ENCODE assay signal across 1 cellular context in the genomic region with DNA sequence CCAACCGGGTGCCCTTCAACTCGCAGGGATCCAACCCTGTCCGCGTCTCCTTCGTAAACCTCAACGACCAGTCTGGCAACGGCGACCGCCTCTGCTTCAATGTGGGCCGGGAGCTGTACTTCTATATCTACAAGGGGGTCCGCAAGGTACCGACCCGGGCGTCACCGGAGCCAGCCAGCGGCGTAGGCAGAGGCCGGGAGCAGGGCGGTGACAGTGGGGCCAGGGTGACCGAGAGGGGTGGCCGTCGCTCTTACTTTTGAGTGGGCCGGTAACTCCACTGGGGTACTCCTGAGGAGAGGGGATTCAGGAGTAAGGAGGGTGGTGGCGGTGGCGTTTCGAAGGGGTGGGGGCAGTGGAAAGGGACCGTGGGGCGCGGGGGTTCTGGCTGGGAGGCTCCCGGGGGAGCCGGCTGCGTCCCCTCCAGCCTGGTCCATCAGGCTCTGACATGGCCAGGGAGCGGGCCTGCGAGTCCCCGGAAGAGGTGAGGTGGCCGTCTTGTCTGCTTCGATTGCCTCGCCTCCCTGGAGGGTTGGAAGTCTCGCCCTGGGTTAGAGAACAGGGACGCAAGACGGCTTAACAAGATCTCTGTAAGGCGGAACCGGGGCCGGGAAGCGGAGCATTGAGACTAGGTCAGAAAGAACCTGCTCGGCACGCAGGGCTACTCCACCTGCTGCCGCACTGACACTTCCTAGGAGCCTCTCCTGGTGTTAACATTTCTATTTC.
TF ChIP-seq lines count a peak whose summit lies in the region.

No MANE protein-coding gene starts in this region.

TF ChIP-seq in HepG2, 621 proteins besides CTCF, POLR2A, EP300 and RAD21 (continued from another document):
- TF ChIP-seq, protein P1, sequence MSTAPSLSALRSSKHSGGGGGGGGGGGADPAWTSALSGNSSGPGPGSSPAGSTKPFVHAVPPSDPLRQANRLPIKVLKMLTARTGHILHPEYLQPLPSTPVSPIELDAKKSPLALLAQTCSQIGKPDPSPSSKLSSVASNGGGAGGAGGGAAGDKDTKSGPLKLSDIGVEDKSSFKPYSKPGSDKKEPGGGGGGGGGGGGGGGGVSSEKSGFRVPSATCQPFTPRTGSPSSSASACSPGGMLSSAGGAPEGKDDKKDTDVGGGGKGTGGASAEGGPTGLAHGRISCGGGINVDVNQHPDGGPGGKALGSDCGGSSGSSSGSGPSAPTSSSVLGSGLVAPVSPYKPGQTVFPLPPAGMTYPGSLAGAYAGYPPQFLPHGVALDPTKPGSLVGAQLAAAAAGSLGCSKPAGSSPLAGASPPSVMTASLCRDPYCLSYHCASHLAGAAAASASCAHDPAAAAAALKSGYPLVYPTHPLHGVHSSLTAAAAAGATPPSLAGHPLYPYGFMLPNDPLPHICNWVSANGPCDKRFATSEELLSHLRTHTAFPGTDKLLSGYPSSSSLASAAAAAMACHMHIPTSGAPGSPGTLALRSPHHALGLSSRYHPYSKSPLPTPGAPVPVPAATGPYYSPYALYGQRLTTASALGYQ (CRISPR knock-in tag; IDR thresholded peaks at IDR 0.05): no peak
- TF ChIP-seq RFXANK (CRISPR knock-in tag; IDR thresholded peaks at IDR 0.05): no peak
- no peak for TF ChIP-seq NFRKB (IDR thresholded peaks at IDR 0.05)
- TF ChIP-seq HCFC1 (IDR thresholded peaks at IDR 0.05; ENCODE audit: low read depth, low read length): no peak
- TF ChIP-seq ZNF33B (CRISPR knock-in tag; IDR thresholded peaks at IDR 0.05): no peak
- no peak for TF ChIP-seq PPARG (CRISPR knock-in tag; conservative IDR thresholded peaks at IDR 0.05)
- no peak for TF ChIP-seq U2AF1 (optimal IDR thresholded peaks at IDR 0.05; ENCODE audit: low read depth, low read length)
- peak; percentile 59; the same call in 1 of the 2 replicates for TF ChIP-seq ZNF563 (CRISPR knock-in tag; IDR thresholded peaks at IDR 0.05)
- TF ChIP-seq, protein P2, sequence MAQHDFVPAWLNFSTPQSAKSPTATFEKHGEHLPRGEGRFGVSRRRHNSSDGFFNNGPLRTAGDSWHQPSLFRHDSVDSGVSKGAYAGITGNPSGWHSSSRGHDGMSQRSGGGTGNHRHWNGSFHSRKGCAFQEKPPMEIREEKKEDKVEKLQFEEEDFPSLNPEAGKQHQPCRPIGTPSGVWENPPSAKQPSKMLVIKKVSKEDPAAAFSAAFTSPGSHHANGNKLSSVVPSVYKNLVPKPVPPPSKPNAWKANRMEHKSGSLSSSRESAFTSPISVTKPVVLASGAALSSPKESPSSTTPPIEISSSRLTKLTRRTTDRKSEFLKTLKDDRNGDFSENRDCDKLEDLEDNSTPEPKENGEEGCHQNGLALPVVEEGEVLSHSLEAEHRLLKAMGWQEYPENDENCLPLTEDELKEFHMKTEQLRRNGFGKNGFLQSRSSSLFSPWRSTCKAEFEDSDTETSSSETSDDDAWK (CRISPR knock-in tag; IDR thresholded peaks at IDR 0.05): no peak
- TF ChIP-seq CENPX (CRISPR knock-in tag; IDR thresholded peaks at IDR 0.05): no peak
- TF ChIP-seq, protein P3, sequence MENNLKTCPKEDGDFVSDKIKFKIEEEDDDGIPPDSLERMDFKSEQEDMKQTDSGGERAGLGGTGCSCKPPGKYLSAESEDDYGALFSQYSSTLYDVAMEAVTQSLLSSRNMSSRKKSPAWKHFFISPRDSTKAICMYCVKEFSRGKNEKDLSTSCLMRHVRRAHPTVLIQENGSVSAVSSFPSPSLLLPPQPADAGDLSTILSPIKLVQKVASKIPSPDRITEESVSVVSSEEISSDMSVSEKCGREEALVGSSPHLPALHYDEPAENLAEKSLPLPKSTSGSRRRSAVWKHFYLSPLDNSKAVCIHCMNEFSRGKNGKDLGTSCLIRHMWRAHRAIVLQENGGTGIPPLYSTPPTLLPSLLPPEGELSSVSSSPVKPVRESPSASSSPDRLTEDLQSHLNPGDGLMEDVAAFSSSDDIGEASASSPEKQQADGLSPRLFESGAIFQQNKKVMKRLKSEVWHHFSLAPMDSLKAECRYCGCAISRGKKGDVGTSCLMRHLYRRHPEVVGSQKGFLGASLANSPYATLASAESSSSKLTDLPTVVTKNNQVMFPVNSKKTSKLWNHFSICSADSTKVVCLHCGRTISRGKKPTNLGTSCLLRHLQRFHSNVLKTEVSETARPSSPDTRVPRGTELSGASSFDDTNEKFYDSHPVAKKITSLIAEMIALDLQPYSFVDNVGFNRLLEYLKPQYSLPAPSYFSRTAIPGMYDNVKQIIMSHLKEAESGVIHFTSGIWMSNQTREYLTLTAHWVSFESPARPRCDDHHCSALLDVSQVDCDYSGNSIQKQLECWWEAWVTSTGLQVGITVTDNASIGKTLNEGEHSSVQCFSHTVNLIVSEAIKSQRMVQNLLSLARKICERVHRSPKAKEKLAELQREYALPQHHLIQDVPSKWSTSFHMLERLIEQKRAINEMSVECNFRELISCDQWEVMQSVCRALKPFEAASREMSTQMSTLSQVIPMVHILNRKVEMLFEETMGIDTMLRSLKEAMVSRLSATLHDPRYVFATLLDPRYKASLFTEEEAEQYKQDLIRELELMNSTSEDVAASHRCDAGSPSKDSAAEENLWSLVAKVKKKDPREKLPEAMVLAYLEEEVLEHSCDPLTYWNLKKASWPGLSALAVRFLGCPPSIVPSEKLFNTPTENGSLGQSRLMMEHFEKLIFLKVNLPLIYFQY (CRISPR knock-in tag; IDR thresholded peaks at IDR 0.05; ENCODE audit: borderline replicate concordance): no peak; the same call in 1 of the 2 replicates
- TF ChIP-seq, protein P4, sequence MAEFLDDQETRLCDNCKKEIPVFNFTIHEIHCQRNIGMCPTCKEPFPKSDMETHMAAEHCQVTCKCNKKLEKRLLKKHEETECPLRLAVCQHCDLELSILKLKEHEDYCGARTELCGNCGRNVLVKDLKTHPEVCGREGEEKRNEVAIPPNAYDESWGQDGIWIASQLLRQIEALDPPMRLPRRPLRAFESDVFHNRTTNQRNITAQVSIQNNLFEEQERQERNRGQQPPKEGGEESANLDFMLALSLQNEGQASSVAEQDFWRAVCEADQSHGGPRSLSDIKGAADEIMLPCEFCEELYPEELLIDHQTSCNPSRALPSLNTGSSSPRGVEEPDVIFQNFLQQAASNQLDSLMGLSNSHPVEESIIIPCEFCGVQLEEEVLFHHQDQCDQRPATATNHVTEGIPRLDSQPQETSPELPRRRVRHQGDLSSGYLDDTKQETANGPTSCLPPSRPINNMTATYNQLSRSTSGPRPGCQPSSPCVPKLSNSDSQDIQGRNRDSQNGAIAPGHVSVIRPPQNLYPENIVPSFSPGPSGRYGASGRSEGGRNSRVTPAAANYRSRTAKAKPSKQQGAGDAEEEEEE (CRISPR knock-in tag; IDR thresholded peaks at IDR 0.05; ENCODE audit: borderline replicate concordance): no peak
- TF ChIP-seq ZNF326 (CRISPR knock-in tag; IDR thresholded peaks at IDR 0.05; ENCODE audit: borderline replicate concordance): no peak
- TF ChIP-seq, protein P5, sequence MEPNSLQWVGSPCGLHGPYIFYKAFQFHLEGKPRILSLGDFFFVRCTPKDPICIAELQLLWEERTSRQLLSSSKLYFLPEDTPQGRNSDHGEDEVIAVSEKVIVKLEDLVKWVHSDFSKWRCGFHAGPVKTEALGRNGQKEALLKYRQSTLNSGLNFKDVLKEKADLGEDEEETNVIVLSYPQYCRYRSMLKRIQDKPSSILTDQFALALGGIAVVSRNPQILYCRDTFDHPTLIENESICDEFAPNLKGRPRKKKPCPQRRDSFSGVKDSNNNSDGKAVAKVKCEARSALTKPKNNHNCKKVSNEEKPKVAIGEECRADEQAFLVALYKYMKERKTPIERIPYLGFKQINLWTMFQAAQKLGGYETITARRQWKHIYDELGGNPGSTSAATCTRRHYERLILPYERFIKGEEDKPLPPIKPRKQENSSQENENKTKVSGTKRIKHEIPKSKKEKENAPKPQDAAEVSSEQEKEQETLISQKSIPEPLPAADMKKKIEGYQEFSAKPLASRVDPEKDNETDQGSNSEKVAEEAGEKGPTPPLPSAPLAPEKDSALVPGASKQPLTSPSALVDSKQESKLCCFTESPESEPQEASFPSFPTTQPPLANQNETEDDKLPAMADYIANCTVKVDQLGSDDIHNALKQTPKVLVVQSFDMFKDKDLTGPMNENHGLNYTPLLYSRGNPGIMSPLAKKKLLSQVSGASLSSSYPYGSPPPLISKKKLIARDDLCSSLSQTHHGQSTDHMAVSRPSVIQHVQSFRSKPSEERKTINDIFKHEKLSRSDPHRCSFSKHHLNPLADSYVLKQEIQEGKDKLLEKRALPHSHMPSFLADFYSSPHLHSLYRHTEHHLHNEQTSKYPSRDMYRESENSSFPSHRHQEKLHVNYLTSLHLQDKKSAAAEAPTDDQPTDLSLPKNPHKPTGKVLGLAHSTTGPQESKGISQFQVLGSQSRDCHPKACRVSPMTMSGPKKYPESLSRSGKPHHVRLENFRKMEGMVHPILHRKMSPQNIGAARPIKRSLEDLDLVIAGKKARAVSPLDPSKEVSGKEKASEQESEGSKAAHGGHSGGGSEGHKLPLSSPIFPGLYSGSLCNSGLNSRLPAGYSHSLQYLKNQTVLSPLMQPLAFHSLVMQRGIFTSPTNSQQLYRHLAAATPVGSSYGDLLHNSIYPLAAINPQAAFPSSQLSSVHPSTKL (CRISPR knock-in tag; IDR thresholded peaks at IDR 0.05): no peak
- TF ChIP-seq SUZ12 (IDR thresholded peaks at IDR 0.05; ENCODE audit: low read depth, low read length): no peak
- TF ChIP-seq NFE2L2 (IDR thresholded peaks at IDR 0.05; ENCODE audit: low read length): no peak
- TF ChIP-seq ZNF180 (CRISPR knock-in tag; IDR thresholded peaks at IDR 0.05; ENCODE audit: borderline replicate concordance, low read depth): no peak; the same call in 1 of the 2 replicates
- TF ChIP-seq ZNF660 (CRISPR knock-in tag; IDR thresholded peaks at IDR 0.05; ENCODE audit: borderline replicate concordance, low read depth): no peak
- no peak for TF ChIP-seq ZC3H13 (CRISPR knock-in tag; IDR thresholded peaks at IDR 0.05)
- TF ChIP-seq, protein P6, sequence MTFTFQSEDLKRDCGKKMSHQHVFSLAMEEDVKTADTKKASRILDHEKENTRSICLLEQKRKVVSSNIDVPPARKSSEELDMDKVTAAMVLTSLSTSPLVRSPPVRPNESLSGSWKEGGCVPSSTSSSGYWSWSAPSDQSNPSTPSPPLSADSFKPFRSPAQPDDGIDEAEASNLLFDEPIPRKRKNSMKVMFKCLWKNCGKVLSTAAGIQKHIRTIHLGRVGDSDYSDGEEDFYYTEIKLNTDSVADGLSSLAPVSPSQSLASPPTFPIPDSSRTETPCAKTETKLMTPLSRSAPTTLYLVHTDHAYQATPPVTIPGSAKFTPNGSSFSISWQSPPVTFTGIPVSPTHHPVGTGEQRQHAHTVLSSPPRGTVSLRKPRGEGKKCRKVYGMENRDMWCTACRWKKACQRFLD (CRISPR knock-in tag; IDR thresholded peaks at IDR 0.05; ENCODE audit: borderline replicate concordance): no peak
- TF ChIP-seq KLF16 (CRISPR knock-in tag; IDR thresholded peaks at IDR 0.05): no peak
- TF ChIP-seq ZNF841 (CRISPR knock-in tag; IDR thresholded peaks at IDR 0.05; ENCODE audit: borderline replicate concordance): no peak
